Comparison of ENCODE assay signal across 8 cellular contexts in the genomic region with DNA sequence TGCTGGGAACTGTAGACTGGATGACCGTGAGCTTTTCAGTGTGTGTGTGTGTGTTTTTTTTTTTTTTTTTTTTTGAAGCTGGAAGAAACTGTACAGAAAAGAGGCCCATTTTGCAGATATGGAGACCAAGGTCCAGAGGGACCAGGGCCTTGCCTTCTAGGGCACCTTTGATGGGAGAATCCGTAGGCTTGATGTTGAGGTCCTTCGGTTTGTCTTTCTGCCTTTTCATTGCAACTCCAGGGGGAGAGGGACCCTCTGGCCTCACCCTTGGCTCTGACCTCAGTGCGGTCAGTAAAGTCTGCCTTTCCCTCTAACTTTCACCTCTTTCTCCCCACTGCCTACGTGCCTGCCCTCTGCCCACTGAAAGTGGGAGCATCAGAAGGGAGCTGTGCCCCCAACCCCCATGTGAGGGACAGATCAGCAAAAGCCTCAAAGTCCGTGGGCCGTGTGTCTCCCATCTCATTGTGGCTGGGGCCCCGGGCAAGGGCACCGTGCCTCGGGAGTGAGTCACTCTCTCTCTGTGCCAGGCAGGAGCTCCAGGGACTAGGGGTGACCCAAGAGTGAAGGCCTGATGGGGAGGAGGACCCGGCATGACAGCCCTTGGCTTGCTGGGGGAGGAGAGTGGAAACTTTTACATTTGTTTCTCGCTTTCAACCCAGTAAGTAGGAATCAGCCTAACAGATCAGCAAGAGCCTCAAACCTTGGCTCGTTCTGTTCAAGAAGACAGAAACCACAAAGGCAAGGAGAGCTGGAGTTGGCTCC.
DNase-seq lines count a peak whose midpoint lies in the region; ATAC-seq and TF ChIP-seq lines count a peak whose summit lies in the region.

No MANE protein-coding gene starts in this region.

- peak overlapping the region; percentile 86 for H3K27ac Mint-ChIP-seq in central memory CD8-positive, alpha-beta T cell (ENCODE audit: low read depth)
- H3K27ac Mint-ChIP-seq in nephron progenitor cell, result peak overlapping the region; percentile 53

- no peaks in the 10 kb centered on the region for H3K36me3 ChIP-seq in effector memory CD4-positive, alpha-beta T cell (ENCODE audit: control insufficient read depth, insufficient read depth, low read length)
- H3K36me3 ChIP-seq in esophagus muscularis mucosa, result no peaks in the 10 kb centered on the region

- TF ChIP-seq CTCF in AG09309 (IDR thresholded peaks at IDR 0.05; ENCODE audit: control insufficient read depth, insufficient read depth, low read depth, low read length, missing control alignments), result no peak
- TF ChIP-seq CTCF in nephron progenitor cell (IDR thresholded peaks at IDR 0.05), result no peak
- no peak for TF ChIP-seq CTCF in esophagus muscularis mucosa (IDR thresholded peaks at IDR 0.05)

- H3K9me3 Mint-ChIP-seq in central memory CD8-positive, alpha-beta T cell, result no peaks in the 10 kb centered on the region
- no peaks in the 10 kb centered on the region for H3K9me3 Mint-ChIP-seq in nephron progenitor cell

- H3K9me3 ChIP-seq in effector memory CD4-positive, alpha-beta T cell (ENCODE audit: control insufficient read depth, low read length), result no peaks in the 10 kb centered on the region
- H3K9me3 ChIP-seq in esophagus muscularis mucosa, result no peaks in the 10 kb centered on the region

- DNase-seq in AG09309 (ENCODE audit: low read depth), result peak; percentile 20
- DNase-seq in NCI-H460 (ENCODE audit: extremely low read depth, low read depth), result peak; percentile 24
- no peak for DNase-seq in central memory CD8-positive, alpha-beta T cell (ENCODE audit: low spot score in 2 of 2)
- DNase-seq in nephron progenitor cell, result no peak
- DNase-seq in AML-193 (lab: John Stamatoyannopoulos, UW), result no peak
- DNase-seq in effector memory CD4-positive, alpha-beta T cell, result no peak
- DNase-seq in esophagus muscularis mucosa (ENCODE audit: extremely low spot score), result no peak

- H3K4me1 Mint-ChIP-seq in central memory CD8-positive, alpha-beta T cell, result peaks cover 56% of the 10 kb centered on the region
- peaks cover 32% of the 10 kb centered on the region for H3K4me1 Mint-ChIP-seq in nephron progenitor cell

- H3K4me3 ChIP-seq in AG09309 (ENCODE audit: control insufficient read depth, low read depth, low read length) (no peak overlapping the region), esophagus muscularis mucosa (no peak overlapping the region)
- no peak overlapping the region for H3K4me3 ChIP-seq in effector memory CD4-positive, alpha-beta T cell (ENCODE audit: insufficient read depth, low read depth, low read length, poor library complexity, severe bottlenecking)

- H3K27ac ChIP-seq in effector memory CD4-positive, alpha-beta T cell (ENCODE audit: insufficient read depth, low read length, poor library complexity, severe bottlenecking), result no peak overlapping the region
- peak overlapping the region in 2 of 4 donors; percentile 16 to 55 for H3K27ac ChIP-seq in esophagus muscularis mucosa (replicated peaks in 1 of 4)

- H3K4me3 Mint-ChIP-seq in central memory CD8-positive, alpha-beta T cell, result no peak overlapping the region
- H3K4me3 Mint-ChIP-seq in nephron progenitor cell, result no peak overlapping the region

- intact Hi-C loops in esophagus muscularis mucosa (cut with DNase I), result no loop called here

- no peaks in the 10 kb centered on the region for H3K27me3 ChIP-seq in effector memory CD4-positive, alpha-beta T cell (replicated peaks; ENCODE audit: control insufficient read depth, insufficient read depth, low read length, poor library complexity, severe bottlenecking)
- no peaks in the 10 kb centered on the region for H3K27me3 ChIP-seq in esophagus muscularis mucosa

- no peaks in the 10 kb centered on the region for H3K4me1 ChIP-seq in effector memory CD4-positive, alpha-beta T cell (ENCODE audit: control insufficient read depth, insufficient read depth, low read length, poor library complexity, severe bottlenecking)
- peaks cover 5 to 46% (median 34%) of the 10 kb centered on the region in 4 donors for H3K4me1 ChIP-seq in esophagus muscularis mucosa

- no peaks in the 10 kb centered on the region for H3K27me3 Mint-ChIP-seq in central memory CD8-positive, alpha-beta T cell
- peaks cover 3% of the 10 kb centered on the region for H3K27me3 Mint-ChIP-seq in nephron progenitor cell (ENCODE audit: low read depth, poor library complexity)

- peaks cover 14% of the 10 kb centered on the region for H3K36me3 Mint-ChIP-seq in central memory CD8-positive, alpha-beta T cell (ENCODE audit: insufficient read depth)
- no peaks in the 10 kb centered on the region for H3K36me3 Mint-ChIP-seq in nephron progenitor cell (ENCODE audit: low read depth)

- no peak for TF ChIP-seq EP300 in esophagus muscularis mucosa (IDR thresholded peaks at IDR 0.05)

- 61% methylated on average over 7 of the region's 13 CpGs for whole genome bisulfite sequencing in esophagus muscularis mucosa

- no peak for TF ChIP-seq POLR2A in esophagus muscularis mucosa (IDR thresholded peaks at IDR 0.05; ENCODE audit: low read depth)

- no peak for ATAC-seq in central memory CD8-positive, alpha-beta T cell (replicated peaks; ENCODE audit: extremely low read depth, poor library complexity, severe bottlenecking)
- no peak for ATAC-seq in GM21529 (IDR thresholded peaks at IDR 0.05; ENCODE audit: unreplicated experiment)

Comparison
In these comparisons a context has a peak if more than half of its experiments do, and no peak if none do; other contexts are left out.
1. DNase-seq: peak in AG09309 (single experiment) and NCI-H460 (single experiment); none in central memory CD8-positive, alpha-beta T cell (0 of 2), nephron progenitor cell (single experiment), AML-193 (0 of 2), effector memory CD4-positive, alpha-beta T cell (0 of 3) and esophagus muscularis mucosa (single experiment).